1 cellular context compared by ENCODE assay signal in genomic region chr10:86366902-86367338, GRCh38.
A peak's percentile ranks its signal among the peaks of the same experiment; 100 is the strongest.
TF ChIP-seq lines count a peak whose summit lies in the region.

No MANE protein-coding gene starts in this region.

TF ChIP-seq in GM12878, 131 proteins besides CTCF, POLR2A, EP300 and RAD21 (continued from another document):
- TF ChIP-seq ZBTB40 (IDR thresholded peaks at IDR 0.05; ENCODE audit: borderline replicate concordance), result no peak
- TF ChIP-seq USF1 (IDR thresholded peaks at IDR 0.05; ENCODE audit: borderline replicate concordance, extremely low read length, insufficient read depth, low read depth, low read length), result peak; percentile 64
- TF ChIP-seq POLR2AphosphoS5 (IDR thresholded peaks at IDR 0.05; ENCODE audit: low read length), result no peak
- no peak for TF ChIP-seq NR2F1 (conservative IDR thresholded peaks at IDR 0.05)
- 0 out of 2 replicates have a peak, but pooled peaks have one; percentile 39 for TF ChIP-seq GATAD2B (conservative IDR thresholded peaks at IDR 0.05; ENCODE audit: low read depth)
- TF ChIP-seq JUNB (IDR thresholded peaks at IDR 0.05), result no peak
- no peak for TF ChIP-seq RCOR1 (conservative IDR thresholded peaks at IDR 0.05; ENCODE audit: low read depth, low read length)
TF ChIP-seq in GM12878: peak in this region for 2.
